17 cellular contexts compared by ENCODE assay signal in the genomic region with DNA sequence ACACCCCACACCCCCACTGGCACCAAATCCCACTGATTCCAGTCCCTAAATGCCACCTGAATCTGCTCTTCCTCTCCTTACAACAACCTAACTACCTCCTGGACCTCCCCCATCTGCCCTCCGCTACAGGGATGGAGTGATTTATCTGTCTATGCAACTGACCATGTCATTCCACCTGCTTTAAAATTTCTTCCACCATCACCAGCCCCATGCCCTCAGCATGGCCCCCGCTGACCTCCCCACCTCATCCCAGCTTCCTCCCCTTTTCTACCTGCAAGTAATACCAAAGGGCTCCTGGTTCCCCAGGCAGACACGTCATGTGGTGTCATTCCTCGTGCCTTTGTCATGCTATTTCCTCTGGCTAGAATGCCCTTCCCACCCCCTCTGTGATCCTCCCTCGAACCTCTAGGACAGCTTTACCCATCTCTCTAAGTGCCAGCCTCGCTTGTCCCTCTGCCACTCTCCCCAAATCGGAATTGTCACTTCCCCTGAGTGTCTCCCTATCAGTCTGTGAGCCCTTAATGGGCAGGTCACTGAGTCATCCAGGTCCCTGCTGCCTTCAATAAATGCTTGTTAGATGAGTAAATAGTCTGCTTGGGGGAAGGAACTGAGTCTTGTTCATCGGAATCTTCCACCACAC. TPM values are rescaled to one million over a fixed set of nuclear protein-coding genes. Genes with fewer than 3 reads are reported as not detected.
DNase-seq lines count a peak whose midpoint lies in the region; ATAC-seq, FAIRE-seq and TF ChIP-seq lines count a peak whose summit lies in the region.
"Had no signal": no experiment of that assay in that cellular context is flagged by ENCODE, and none has a peak within 500 bp of the region (broad histone marks: within the 10 kb centered on the region; RNA-seq: fewer than 3 reads in every experiment).

No MANE protein-coding gene starts in this region.

- ATAC-seq in GM18867 (IDR thresholded peaks at IDR 0.05; ENCODE audit: unreplicated experiment) = no peak
- ATAC-seq: stimulated activated memory B cell treated with anti-CD40 and anti-IgM and Interleukin-4, amounts not matched to agents 10 μg/mL and 1 μg/mL and 100 μg/mL, for 72 hours had no signal

- H3K9me3 ChIP-seq in kidney (ENCODE audit: control insufficient read depth in 1 of 2, low read length in 2 of 2) = no peaks in the 10 kb centered on the region
- H3K9me3 ChIP-seq: BLaER1, MG63, pancreas had no signal

- intact Hi-C loops in kidney (cut with DNase I) = no loop called here

- FAIRE-seq in kidney (lab: Jason Lieb, UNC) = no peak
- FAIRE-seq: pancreas had no signal

- H3K4me3 ChIP-seq in kidney (ENCODE audit: low read length in 2 of 2) = no peak overlapping the region
- H3K4me3 ChIP-seq: BLaER1, MG63, pancreas had no signal

- H3K9ac ChIP-seq in kidney (ENCODE audit: low read length in 2 of 2) = no peak overlapping the region
- H3K9ac ChIP-seq: BLaER1 had no signal

- no peak for TF ChIP-seq CTCF in kidney (IDR thresholded peaks at IDR 0.05; ENCODE audit: borderline replicate concordance, extremely low read depth, insufficient read depth)

- no peaks in the 10 kb centered on the region for H3K36me3 ChIP-seq in kidney (ENCODE audit: control insufficient read depth in 1 of 2, insufficient read depth in 2 of 2, low read length in 2 of 2)
- H3K36me3 ChIP-seq: BLaER1, MG63, pancreas had no signal

- H3K4me1 ChIP-seq in kidney (ENCODE audit: control insufficient read depth in 1 of 2, insufficient read depth in 1 of 2, low read depth in 1 of 2, low read length in 2 of 2) = no peaks in the 10 kb centered on the region
- H3K4me1 ChIP-seq: BLaER1, pancreas had no signal

- DNase-seq in AG20443 (ENCODE audit: low spot score) (peak; percentile 55), HS-5 (ENCODE audit: low read depth) (peak; percentile 61), astrocyte of the hippocampus (ENCODE audit: low read depth, low spot score) (peak; percentile 53), kidney (peak; percentile 35), NCI-H1694 (lab: John Stamatoyannopoulos, UW) (no peak), SIG-M5 (lab: John Stamatoyannopoulos, UW) (no peak), activated T-cell treated with anti-CD3 and anti-CD28 coated beads for 4 hours (no peak)
- DNase-seq: MG63, NCI-H2171, pancreas had no signal

- H3K27ac ChIP-seq in kidney (ENCODE audit: low read depth in 2 of 2, low read length in 2 of 2) = no peak overlapping the region
- H3K27ac ChIP-seq: BLaER1, pancreas, VCaP had no signal

RNA-seq across cellular contexts. Expression of a gene that starts 3.7 kb away (rescaled TPM):
- total RNA-seq in kidney = 0.50 TPM
- polyA plus RNA-seq in kidney (ENCODE audit: insufficient read depth, low read depth, low replicate concordance) = not detected
- total RNA-seq: glomerular endothelial cell, mesenteric fat pad had no signal
- polyA plus RNA-seq: adipose tissue, pancreas had no signal

RNA-seq across cellular contexts. Expression of a gene that starts 8.4 kb away (rescaled TPM):
- not detected for total RNA-seq in kidney
- polyA plus RNA-seq in kidney (ENCODE audit: insufficient read depth, low read depth, low replicate concordance) = not detected
- total RNA-seq: glomerular endothelial cell, mesenteric fat pad, pancreas had no signal
- polyA plus RNA-seq: pancreas had no signal

RNA-seq across cellular contexts. Expression of a gene that starts 17.8 kb away (rescaled TPM):
- total RNA-seq in kidney = 8.8 TPM
- polyA plus RNA-seq in kidney (ENCODE audit: insufficient read depth, low read depth, low replicate concordance) = not detected
- total RNA-seq: mesenteric fat pad had no signal

RNA-seq across cellular contexts. Expression of a gene that starts 29.5 kb away (rescaled TPM):
- 15.6 TPM for total RNA-seq in kidney
- 31.9 TPM for polyA plus RNA-seq in kidney (ENCODE audit: insufficient read depth, low read depth, low replicate concordance)

Comparison
In these comparisons a context has a peak if more than half of its experiments do, and no peak if none do; other contexts are left out.
1. DNase-seq: peak in AG20443 (single experiment), HS-5 (single experiment), astrocyte of the hippocampus (single experiment) and kidney (single experiment); none in NCI-H1694 (single experiment), SIG-M5 (single experiment) and activated T-cell treated with anti-CD3 and anti-CD28 coated beads for 4 hours (single experiment).